In the genomic region with DNA sequence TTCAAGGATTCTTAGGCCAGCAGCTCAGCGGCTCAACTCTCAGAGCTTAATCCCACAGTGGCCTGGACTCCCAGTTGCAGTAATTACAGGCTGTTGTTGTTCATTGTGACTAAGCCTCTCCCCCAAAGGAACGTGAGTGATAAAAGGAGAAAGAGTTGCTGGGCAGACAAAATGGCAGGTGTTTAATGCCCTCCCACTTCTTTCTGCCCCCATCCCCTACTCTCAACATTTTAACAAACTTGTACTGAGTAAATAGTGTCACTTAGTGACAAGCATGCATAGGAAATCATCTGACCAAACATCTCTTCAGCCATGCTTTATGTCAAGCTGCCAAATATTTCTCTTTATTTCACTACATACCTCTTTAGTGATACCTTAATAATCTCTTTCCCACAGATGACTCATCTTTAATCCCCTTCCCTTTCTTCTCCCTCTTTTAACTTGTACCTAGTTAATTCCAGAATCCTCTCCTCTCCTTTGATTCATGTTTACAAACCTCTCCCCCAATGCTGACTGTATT, we compare ENCODE assay signal across 13 cellular contexts. TPM values are rescaled to one million over a fixed set of nuclear protein-coding genes. Genes with fewer than 3 reads are reported as not detected.
DNase-seq lines count a peak whose midpoint lies in the region; ATAC-seq and TF ChIP-seq lines count a peak whose summit lies in the region.
"Had no signal": no experiment of that assay in that cellular context is flagged by ENCODE, and none has a peak within 500 bp of the region (broad histone marks: within the 10 kb centered on the region; RNA-seq: fewer than 3 reads in every experiment).

No MANE protein-coding gene starts in this region.

- H3K4me1 Mint-ChIP-seq in activated T-cell treated with anti-CD3 and anti-CD28 coated beads, Interleukin-2, amount 50 U/mL, for 4 hours (ENCODE audit: low read depth): no peaks in the 10 kb centered on the region

- intact Hi-C loops in upper lobe of right lung (cut with DNase I): no loop called here

- no peaks in the 10 kb centered on the region for H3K36me3 ChIP-seq in upper lobe of right lung
- H3K36me3 ChIP-seq: BLaER1 had no signal

- no peak for TF ChIP-seq CTCF in upper lobe of right lung (IDR thresholded peaks at IDR 0.05)

- ATAC-seq in activated T-cell treated with anti-CD3 and anti-CD28 coated beads, Interleukin-2, amount 50 U/mL, for 4 hours: no peak
- no peak for ATAC-seq in upper lobe of right lung
- ATAC-seq in HG02798 (IDR thresholded peaks at IDR 0.05; ENCODE audit: poor library complexity, unreplicated experiment): no peak
- ATAC-seq: Right ventricle myocardium inferior had no signal

- no peaks in the 10 kb centered on the region for H3K36me3 Mint-ChIP-seq in activated T-cell treated with anti-CD3 and anti-CD28 coated beads, Interleukin-2, amount 50 U/mL, for 4 hours (ENCODE audit: insufficient read depth)

- no peaks in the 10 kb centered on the region for H3K27me3 ChIP-seq in upper lobe of right lung
- H3K27me3 ChIP-seq: BLaER1 had no signal

- peaks cover 7% of the 10 kb centered on the region for H3K27me3 Mint-ChIP-seq in activated T-cell treated with anti-CD3 and anti-CD28 coated beads, Interleukin-2, amount 50 U/mL, for 4 hours (ENCODE audit: low read depth)

- no peak overlapping the region for H3K4me3 ChIP-seq in upper lobe of right lung
- H3K4me3 ChIP-seq: BLaER1 had no signal

- H3K9me3 Mint-ChIP-seq in activated T-cell treated with anti-CD3 and anti-CD28 coated beads, Interleukin-2, amount 50 U/mL, for 4 hours: no peaks in the 10 kb centered on the region

- H3K9me3 ChIP-seq in upper lobe of right lung: no peaks in the 10 kb centered on the region

- no peaks in the 10 kb centered on the region for H3K4me1 ChIP-seq in upper lobe of right lung
- H3K4me1 ChIP-seq: BLaER1 had no signal

- peak; percentile 89 for DNase-seq in DMS 273 (lab: John Stamatoyannopoulos, UW; ENCODE audit: unreplicated experiment)
- DNase-seq in M059J (ENCODE audit: low read depth): peak; percentile 81
- peak; percentile 86 for DNase-seq in amniotic epithelial cell (ENCODE audit: low read depth)
- peak; percentile 35 for DNase-seq in kidney glomerular epithelial cell (lab: John Stamatoyannopoulos, UW)
- DNase-seq in activated T-cell treated with anti-CD3 and anti-CD28 coated beads, Interleukin-2, amount 50 U/mL, for 4 hours: no peak
- no peak for DNase-seq in upper lobe of right lung
- DNase-seq in amniotic stem cell (lab: John Stamatoyannopoulos, UW): no peak
- DNase-seq: activated CD4-positive, CD25-positive, alpha-beta regulatory T cell treated with anti-CD3 and anti-CD28 coated beads, Interleukin-2, amount 50 U/mL, for 72 hours; activated effector memory CD4-positive, alpha-beta T cell treated with anti-CD3 and anti-CD28 coated beads, Interleukin-2, amount 50 U/mL, for 16 hours; NCI-H1436 treated with DMSO at 0.1 percent for 48 hours had no signal

- H3K4me3 Mint-ChIP-seq in activated T-cell treated with anti-CD3 and anti-CD28 coated beads, Interleukin-2, amount 50 U/mL, for 4 hours: no peak overlapping the region

- H3K27ac ChIP-seq in upper lobe of right lung: no peak overlapping the region
- H3K27ac ChIP-seq: BLaER1 had no signal

RNA-seq across cellular contexts. Expression of a gene that starts 12.4 kb away (rescaled TPM):
- total RNA-seq in M059J (2014; rRNA removed; shearing (Covaris generic)): 9.3 and 14.7 TPM in 2 replicates
- total RNA-seq in activated T-cell treated with anti-CD3 and anti-CD28 coated beads, Interleukin-2, amount 50 U/mL, for 4 hours: 10 to 100 TPM; 17.8 to 21.4 (median 18.9) TPM
- 13.5 TPM for total RNA-seq in upper lobe of right lung

RNA-seq across cellular contexts. Expression of a gene that starts 47.8 kb away (rescaled TPM):
- total RNA-seq in M059J (2014; rRNA removed; shearing (Covaris generic)): 8.0 and 18.0 TPM in 2 replicates
- total RNA-seq in activated T-cell treated with anti-CD3 and anti-CD28 coated beads, Interleukin-2, amount 50 U/mL, for 4 hours: 10 to 100 TPM; 22.0 to 25.6 (median 23.9) TPM
- 85.3 TPM for total RNA-seq in upper lobe of right lung

Comparison
In these comparisons a context has a peak if more than half of its experiments do, and no peak if none do; other contexts are left out.
1. DNase-seq: peak in DMS 273 (single experiment), M059J (single experiment), amniotic epithelial cell (single experiment) and kidney glomerular epithelial cell (single experiment); none in activated T-cell treated with anti-CD3 and anti-CD28 coated beads, Interleukin-2, amount 50 U/mL, for 4 hours (single experiment), upper lobe of right lung (single experiment) and amniotic stem cell (single experiment).